ENCODE assay signal across 34 cellular contexts in genomic region chr16:64137976-64138375, GRCh38.
"Had no signal": no experiment of that assay in that cellular context is flagged by ENCODE, and none has a peak within 500 bp of the region (broad histone marks: within the 10 kb centered on the region; RNA-seq: fewer than 3 reads in every experiment).

No MANE protein-coding gene starts in this region.

- H3K9me3 ChIP-seq: gastrocnemius medialis, heart left ventricle had no signal

- FAIRE-seq: astrocyte, bronchial epithelial cell had no signal

- H3K4me2 ChIP-seq: hepatocyte had no signal

- DNase-seq: activated B cell treated with CpG ODN at 0.5 μM for 24 hours; activated CD4-positive, alpha-beta T cell treated with anti-CD3 and anti-CD28 coated beads for 48 hours; activated CD4-positive, alpha-beta T cell treated with anti-CD3 and anti-CD28 coated beads, Interleukin-2, amount 50 U/mL, for 1 hour; activated CD4-positive, alpha-beta T cell treated with anti-CD3 and anti-CD28 coated beads, Interleukin-2, amount 50 U/mL, for 48 hours; activated CD8-positive, alpha-beta memory T cell treated with anti-CD3 and anti-CD28 coated beads for 24 hours; activated CD8-positive, alpha-beta T cell treated with anti-CD3 and anti-CD28 coated beads for 36 hours; activated effector memory CD4-positive, alpha-beta T cell treated with Interleukin-2 at 50 U/mL for 16 hours; activated gamma-delta T cell treated with Interleukin-2 at 50 U/mL for 16 hours; activated naive CD4-positive, alpha-beta T cell treated with anti-CD3 and anti-CD28 coated beads, Interleukin-2, amount 50 U/mL, for 16 hours; activated naive CD4-positive, alpha-beta T cell treated with Interleukin-2 at 50 U/mL for 16 hours; activated T-cell treated with anti-CD3 and anti-CD28 coated beads, Interleukin-2, amount 50 U/mL, for 4 hours; amniotic stem cell; anterior cingulate cortex; brain microvascular endothelial cell; dorsolateral prefrontal cortex; effector memory CD4-positive, alpha-beta T cell; endodermal cell; foreskin fibroblast; gastrocnemius medialis; glutamatergic neuron; heart left ventricle; T1000; WERI-Rb-1 had no signal

- H3K4me3 ChIP-seq: coronary artery, dorsolateral prefrontal cortex, gastrocnemius medialis, heart left ventricle, hepatocyte had no signal

- H2AFZ ChIP-seq: hepatocyte had no signal

- H3K9me3 Mint-ChIP-seq: dendritic cell treated with granulocyte-macrophage colony-stimulating factor and Interleukin-4, amounts not matched to agents 40 ng/mL and 50 ng/mL, for 4 days had no signal

- ATAC-seq: activated CD4-positive, CD25-positive, alpha-beta regulatory T cell treated with anti-CD3 and anti-CD28 coated beads, Interleukin-2, amount 50 U/mL, for 24 hours; activated CD8-positive, alpha-beta T cell treated with anti-CD3 and anti-CD28 coated beads for 36 hours; activated T-cell treated with anti-CD3 and anti-CD28 coated beads, Interleukin-2, amount 50 U/mL, for 4 hours; activated T-helper 17 cell treated with anti-CD3 and anti-CD28 coated beads, Interleukin-2, amount 50 U/mL, for 72 hours; esophagus mucosa; gastrocnemius medialis; heart left ventricle had no signal

- H3K4me1 Mint-ChIP-seq: activated B cell treated with CpG ODN at 0.5 μM for 24 hours; activated T-helper 17 cell treated with anti-CD3 and anti-CD28 coated beads, Interleukin-2, amount 50 U/mL, for 72 hours; central memory CD8-positive, alpha-beta T cell had no signal

- H3K27me3 ChIP-seq: brain microvascular endothelial cell, dorsolateral prefrontal cortex, gastrocnemius medialis, heart left ventricle, hepatocyte had no signal

- H3K4me1 ChIP-seq: gastrocnemius medialis had no signal

- H3K27ac Mint-ChIP-seq: activated B cell treated with CpG ODN at 0.5 μM for 24 hours; activated CD8-positive, alpha-beta T cell treated with anti-CD3 and anti-CD28 coated beads for 36 hours; activated naive CD8-positive, alpha-beta T cell; activated T-helper 17 cell treated with anti-CD3 and anti-CD28 coated beads, Interleukin-2, amount 50 U/mL, for 72 hours; dendritic cell treated with granulocyte-macrophage colony-stimulating factor and Interleukin-4, amounts not matched to agents 40 ng/mL and 50 ng/mL, for 4 days; endodermal cell; T-helper 2 cell treated with Interferon-gamma antibody and Interleukin-4, amounts not matched to agents 5 μg/mL and 100 μg/mL, for 36 hours had no signal

- H3K36me3 Mint-ChIP-seq: activated naive CD8-positive, alpha-beta T cell had no signal

- H3K27me3 Mint-ChIP-seq: activated B cell treated with CpG ODN at 0.5 μM for 24 hours; activated CD8-positive, alpha-beta T cell treated with anti-CD3 and anti-CD28 coated beads for 36 hours; activated naive CD8-positive, alpha-beta T cell; activated T-helper 17 cell treated with anti-CD3 and anti-CD28 coated beads, Interleukin-2, amount 50 U/mL, for 72 hours; central memory CD8-positive, alpha-beta T cell; dendritic cell treated with granulocyte-macrophage colony-stimulating factor and Interleukin-4, amounts not matched to agents 40 ng/mL and 50 ng/mL, for 4 days had no signal

- H3K36me3 ChIP-seq: brain microvascular endothelial cell, gastrocnemius medialis, heart left ventricle, WERI-Rb-1 had no signal

- H3K4me3 Mint-ChIP-seq: activated B cell treated with CpG ODN at 0.5 μM for 24 hours; activated CD8-positive, alpha-beta T cell treated with anti-CD3 and anti-CD28 coated beads for 36 hours; activated naive CD8-positive, alpha-beta T cell; activated T-cell treated with anti-CD3 and anti-CD28 coated beads, Interleukin-2, amount 50 U/mL, for 4 hours; activated T-helper 17 cell treated with anti-CD3 and anti-CD28 coated beads, Interleukin-2, amount 50 U/mL, for 72 hours; central memory CD8-positive, alpha-beta T cell; dendritic cell treated with granulocyte-macrophage colony-stimulating factor and Interleukin-4, amounts not matched to agents 40 ng/mL and 50 ng/mL, for 4 days; endodermal cell; T-helper 2 cell treated with Interferon-gamma antibody and Interleukin-4, amounts not matched to agents 5 μg/mL and 100 μg/mL, for 36 hours had no signal

- H3K27ac ChIP-seq: brain microvascular endothelial cell, coronary artery, dorsolateral prefrontal cortex, gastrocnemius medialis, heart left ventricle, hepatocyte, WERI-Rb-1 had no signal

- H3K79me2 ChIP-seq: hepatocyte had no signal
